In the genomic region with DNA sequence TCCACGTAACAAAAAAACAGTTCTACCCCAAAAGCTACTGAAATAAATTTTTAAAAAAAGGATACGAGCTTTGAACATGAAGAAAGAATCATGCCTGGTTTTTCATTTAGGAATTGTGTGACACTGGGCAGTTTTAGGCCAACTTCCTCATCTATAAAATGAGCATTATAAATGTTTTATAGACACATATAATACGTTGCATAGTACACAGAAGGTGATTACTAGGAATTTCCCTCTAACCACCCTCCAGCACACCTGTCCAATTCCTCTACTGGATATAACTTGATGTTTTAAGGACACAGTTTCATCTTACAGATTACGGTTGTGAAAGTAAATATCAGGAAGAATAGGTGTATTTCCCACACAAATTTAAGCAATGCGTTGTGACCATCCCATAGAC, we compare ENCODE assay signal across 7 cellular contexts.
"Had no signal": no experiment of that assay in that cellular context is flagged by ENCODE, and none has a peak within 500 bp of the region (broad histone marks: within the 10 kb centered on the region; RNA-seq: fewer than 3 reads in every experiment).

No MANE protein-coding gene starts in this region.

- DNase-seq: H9, HCEC 1CT, IMR-90 had no signal

- H3K4me3 Mint-ChIP-seq: GM23338, H9 had no signal

- FAIRE-seq: H1, H54, HTR-8/SVneo had no signal

- H3K9me3 Mint-ChIP-seq: GM23338, H9 had no signal

- H3K27ac Mint-ChIP-seq: GM23338, H9 had no signal

- ATAC-seq: GM23338 had no signal

- H3K4me1 Mint-ChIP-seq: GM23338, H9 had no signal

- H3K4me3 ChIP-seq: GM23338 had no signal
